ENCODE assay signal across 26 cellular contexts in genomic region chr1:43446881-43447835, GRCh38. TPM values are rescaled to one million over a fixed set of nuclear protein-coding genes. Genes with fewer than 3 reads are reported as not detected.
A peak's percentile ranks its signal among the peaks of the same experiment; 100 is the strongest.
DNase-seq lines count a peak whose midpoint lies in the region; ATAC-seq, FAIRE-seq and TF ChIP-seq lines count a peak whose summit lies in the region.
"Had no signal": no experiment of that assay in that cellular context is flagged by ENCODE, and none has a peak within 500 bp of the region (broad histone marks: within the 10 kb centered on the region; RNA-seq: fewer than 3 reads in every experiment).

No MANE protein-coding gene starts in this region.

- H3K4me1 Mint-ChIP-seq in stimulated activated effector memory CD8-positive, alpha-beta T cell treated with anti-CD3 and anti-CD28 coated beads, Interleukin-12 subunit alpha, Interleukin-12 subunit beta, amount 100 ng/mL, for 72 hours = peaks cover 13% of the 10 kb centered on the region

- no peaks in the 10 kb centered on the region for H3K27me3 ChIP-seq in IMR-90 (ENCODE audit: control insufficient read depth, insufficient read depth, low read length)
- H3K27me3 ChIP-seq: esophagus squamous epithelium, gastroesophageal sphincter, vagina had no signal

- H4K20me1 ChIP-seq in IMR-90 (ENCODE audit: insufficient read depth, low read length) = no peaks in the 10 kb centered on the region; the same call in 1 of the 2 replicates

- no peak overlapping the region for H4K5ac ChIP-seq in IMR-90 (ENCODE audit: low read depth, low read length)

- ATAC-seq in IMR-90 (ENCODE audit: low read depth) (no peak), GM18909 (IDR thresholded peaks at IDR 0.05; ENCODE audit: poor library complexity, unreplicated experiment) (no peak)
- no peak for ATAC-seq in stimulated activated effector memory CD8-positive, alpha-beta T cell treated with anti-CD3 and anti-CD28 coated beads, Interleukin-12 subunit alpha, Interleukin-12 subunit beta, amount 100 ng/mL, for 72 hours
- ATAC-seq: gastroesophageal sphincter; naive thymus-derived CD4-positive, alpha-beta T cell; SK-N-SH treated with all-trans-retinoic acid at 6 μM for 48 hours had no signal

- TF ChIP-seq RAD21 in IMR-90 (IDR thresholded peaks at IDR 0.05; ENCODE audit: low read length) = no peak

- H3K36me3 ChIP-seq in IMR-90 (ENCODE audit: control insufficient read depth, insufficient read depth, low read length) = peaks cover 96% of the 10 kb centered on the region

- FAIRE-seq in H54 (lab: Jason Lieb, UNC) = no peak
- FAIRE-seq: H1 had no signal

- peaks cover 77% of the 10 kb centered on the region for H3K36me3 Mint-ChIP-seq in stimulated activated effector memory CD8-positive, alpha-beta T cell treated with anti-CD3 and anti-CD28 coated beads, Interleukin-12 subunit alpha, Interleukin-12 subunit beta, amount 100 ng/mL, for 72 hours

- H3K79me1 ChIP-seq in IMR-90 (ENCODE audit: low read depth in 1 of 2, low read length in 2 of 2) = peaks cover 7 to 48% of the 10 kb centered on the region in 2 experiments; a peak in 2 of 4 replicates

- H3K4me3 ChIP-seq in IMR-90 (ENCODE audit: insufficient read depth, low read depth, low read length) = no peak overlapping the region
- H3K4me3 ChIP-seq: esophagus squamous epithelium, gastroesophageal sphincter, vagina had no signal

- H4K8ac ChIP-seq in IMR-90 (ENCODE audit: low read depth in 2 of 2, low read length in 2 of 2) = no peak overlapping the region; a peak in 1 of 4 replicates

- CTCF ChIA-PET in IMR-90 (lab: Yijun Ruan, JAX) = no interaction called here

- H2BK5ac ChIP-seq in IMR-90 (ENCODE audit: low read depth, low read length, poor library complexity, severe bottlenecking) = no peak overlapping the region

- POLR2A ChIA-PET in IMR-90 (lab: Charles Lee; ENCODE audit: unreplicated experiment) = no interaction called here

- peaks cover 33% of the 10 kb centered on the region for H3K9me1 ChIP-seq in IMR-90 (ENCODE audit: insufficient read depth, low read length)

- H3K14ac ChIP-seq in IMR-90 (replicated peaks; ENCODE audit: low read depth, low read length) = no peak overlapping the region

- dilution Hi-C loops in IMR-90 (cut with HindIII; ENCODE audit: low sequenced_read_pairs, unreplicated experiment) = no loop called here

- BruUV-seq in IMR-90 (replicated peaks; lab: Mats Ljungman, UMichigan) = no TSS peak

- no peak for TF ChIP-seq CTCF in IMR-90 (conservative IDR thresholded peaks at IDR 0.05; ENCODE audit: low read depth, low read length)

- in situ Hi-C loops in IMR-90 (cut with MboI; ENCODE audit: low sequenced_read_pairs) = no loop called here

- H3K56ac ChIP-seq in IMR-90 (ENCODE audit: extremely low read depth, insufficient read depth, low read length) = no peak overlapping the region

- no peak overlapping the region for H3K4ac ChIP-seq in IMR-90 (ENCODE audit: low read depth, low read length)

- H3K27ac ChIP-seq in IMR-90 (ENCODE audit: insufficient read depth, low read length) = no peak overlapping the region
- H3K27ac ChIP-seq: esophagus squamous epithelium, gastroesophageal sphincter, vagina had no signal

- H3K4me3 Mint-ChIP-seq in stimulated activated effector memory CD8-positive, alpha-beta T cell treated with anti-CD3 and anti-CD28 coated beads, Interleukin-12 subunit alpha, Interleukin-12 subunit beta, amount 100 ng/mL, for 72 hours = no peak overlapping the region
- H3K4me3 Mint-ChIP-seq: activated naive CD8-positive, alpha-beta T cell; naive thymus-derived CD4-positive, alpha-beta T cell had no signal

- intact Hi-C loops in IMR-90 (cut with micrococcal nuclease) = no loop called here

- no peak overlapping the region for H2AFZ ChIP-seq in IMR-90 (replicated peaks; ENCODE audit: low read length, poor library complexity)

- no peak overlapping the region for H2AK5ac ChIP-seq in IMR-90 (ENCODE audit: low read depth, low read length)

- no peak for DNase-seq in H54 (ENCODE audit: insufficient read length, low spot score)
- no peak for DNase-seq in IMR-90
- peak; percentile 51 for DNase-seq in islet precursor cell
- no peak for DNase-seq in stimulated activated effector memory CD8-positive, alpha-beta T cell treated with anti-CD3 and anti-CD28 coated beads, Interleukin-12 subunit alpha, Interleukin-12 subunit beta, amount 100 ng/mL, for 72 hours (ENCODE audit: low spot score in 2 of 2)
- DNase-seq in stimulated activated CD8-positive, alpha-beta memory T cell treated with anti-CD3 and anti-CD28 coated beads, Interleukin-4, amount 100 ng/mL, for 48 hours = no peak
- DNase-seq in NCI-H748 (lab: John Stamatoyannopoulos, UW; ENCODE audit: unreplicated experiment) = no peak
- DNase-seq: activated CD4-positive, alpha-beta T cell treated with anti-CD3 and anti-CD28 coated beads, Interleukin-2, amount 50 U/mL, for 4 hours; activated CD8-positive, alpha-beta memory T cell treated with anti-CD3 and anti-CD28 coated beads, Interleukin-2, amount 50 U/mL, for 4 hours; CD4-positive, CD25-positive, alpha-beta regulatory T cell; effector memory CD4-positive, alpha-beta T cell; esophagus squamous epithelium; KG1; mesenchymal stem cell; MV-4-11; naive thymus-derived CD4-positive, alpha-beta T cell; NCI-H1694; NCI-H2171; NCI-H526 treated with DMSO at 0.1 percent for 48 hours; RPMI8226; stimulated activated CD4-positive, alpha-beta T cell treated with anti-CD3 and anti-CD28 coated beads, Interleukin-12 subunit alpha, Interleukin-12 subunit beta, amount 100 ng/mL, for 4 hours had no signal

- H2BK120ac ChIP-seq in IMR-90 (ENCODE audit: low read depth, low read length) = no peak overlapping the region

- H3K18ac ChIP-seq in IMR-90 (ENCODE audit: low read depth, low read length) = no peak overlapping the region

- no peaks in the 10 kb centered on the region for H3K9me3 Mint-ChIP-seq in stimulated activated effector memory CD8-positive, alpha-beta T cell treated with anti-CD3 and anti-CD28 coated beads, Interleukin-12 subunit alpha, Interleukin-12 subunit beta, amount 100 ng/mL, for 72 hours
- H3K9me3 Mint-ChIP-seq: CD4-positive, CD25-positive, alpha-beta regulatory T cell had no signal

- WGBS in IMR-90 (ENCODE audit: extremely low coverage in 2 of 2, insufficient read length in 1 of 2), 2 experiments = 93% methylated on average over 10 of the region's 19 CpGs; no CpG with 5 or more reads in 1 of the 2 experiments

- peak overlapping the region; percentile 17 for H3K27ac Mint-ChIP-seq in stimulated activated effector memory CD8-positive, alpha-beta T cell treated with anti-CD3 and anti-CD28 coated beads, Interleukin-12 subunit alpha, Interleukin-12 subunit beta, amount 100 ng/mL, for 72 hours
- H3K27ac Mint-ChIP-seq: activated naive CD8-positive, alpha-beta T cell had no signal

- no peak overlapping the region for H3K9ac ChIP-seq in IMR-90 (ENCODE audit: low read depth, low read length)

- peak overlapping the region; percentile 71 for H2AK9ac ChIP-seq in IMR-90 (replicated peaks; ENCODE audit: low read depth, low read length, poor library complexity)

- no peaks in the 10 kb centered on the region for H3K9me3 ChIP-seq in IMR-90 (ENCODE audit: control insufficient read depth, insufficient read depth, low read length)
- H3K9me3 ChIP-seq: esophagus squamous epithelium, gastroesophageal sphincter, vagina had no signal

- H3K4me1 ChIP-seq in IMR-90 (ENCODE audit: control insufficient read depth, insufficient read depth, low read length) = peaks cover 4% of the 10 kb centered on the region; the same call in 1 of the 2 replicates

- TF ChIP-seq POLR2A in H54 (IDR thresholded peaks at IDR 0.05; ENCODE audit: low read depth, low read length) (0 out of 2 replicates have a peak, but pooled peaks have one; percentile 1), IMR-90 (IDR thresholded peaks at IDR 0.05; ENCODE audit: low read depth, low read length) (no peak)

- H2BK20ac ChIP-seq in IMR-90 (ENCODE audit: low read depth, low read length) = no peak overlapping the region

- H2BK15ac ChIP-seq in IMR-90 (ENCODE audit: low read depth, low read length) = no peak overlapping the region

- no peak overlapping the region; the same call in 1 of the 2 replicates for H4K91ac ChIP-seq in IMR-90 (ENCODE audit: insufficient read depth, low read depth, low read length)

- no peak overlapping the region for H3K4me2 ChIP-seq in IMR-90 (ENCODE audit: low read depth, low read length)

- H3K23ac ChIP-seq in IMR-90 (ENCODE audit: low read depth, low read length) = no peak overlapping the region

TF ChIP-seq in IMR-90, 13 proteins besides CTCF, POLR2A, EP300 and RAD21 (continues in another document):
- TF ChIP-seq FOS (IDR thresholded peaks at IDR 0.05; ENCODE audit: low read depth, low read length) = no peak
- no peak for TF ChIP-seq CHD1 (IDR thresholded peaks at IDR 0.05; ENCODE audit: low read depth, low read length)
- TF ChIP-seq BHLHE40 (IDR thresholded peaks at IDR 0.05; ENCODE audit: low read depth, low read length) = no peak
- TF ChIP-seq USF2 (IDR thresholded peaks at IDR 0.05; ENCODE audit: low read depth, low read length) = no peak
- no peak for TF ChIP-seq RCOR1 (IDR thresholded peaks at IDR 0.05; ENCODE audit: insufficient replicate concordance, low read length)
- no peak for TF ChIP-seq MXI1 (IDR thresholded peaks at IDR 0.05; ENCODE audit: borderline replicate concordance, low read depth, low read length)
- TF ChIP-seq RFX5 (IDR thresholded peaks at IDR 0.05; ENCODE audit: low read depth, low read length) = no peak
- no peak for TF ChIP-seq CEBPB (IDR thresholded peaks at IDR 0.05; ENCODE audit: low read depth, low read length)
- no peak for TF ChIP-seq MAFK (IDR thresholded peaks at IDR 0.05; ENCODE audit: low read depth, low read length)
- no peak for TF ChIP-seq MAZ (IDR thresholded peaks at IDR 0.05; ENCODE audit: borderline replicate concordance, low read depth, low read length)

RNA-seq across cellular contexts. Expression of gene HYI, which starts 6.6 kb away (rescaled TPM):
- total RNA-seq in IMR-90 (2012; rRNA removed) = 21.5 and 25.0 TPM in 2 replicates
- polyA plus RNA-seq in IMR-90 (2012; rRNA removed) = 53.7 and 66.7 TPM in 2 replicates
- 46.3 and 63.2 TPM in 2 replicates for polyA plus RNA-seq in IMR-90 (2012; cell fraction: cytosol; rRNA removed)
- polyA plus RNA-seq in IMR-90 (2012; cell fraction: nucleus; rRNA removed; ENCODE audit: low replicate concordance) = 204 and 236 TPM in 2 replicates

RNA-seq across cellular contexts. Expression of gene SZT2, which starts 57.5 kb away (rescaled TPM):
- 9.5 and 9.7 TPM in 2 replicates for total RNA-seq in IMR-90 (2012; rRNA removed)
- 14.3 and 15.7 TPM in 2 replicates for polyA plus RNA-seq in IMR-90 (2012; rRNA removed)
- polyA plus RNA-seq in IMR-90 (2012; cell fraction: cytosol; rRNA removed) = 5.1 and 7.2 TPM in 2 replicates
- 42.3 and 80.6 TPM in 2 replicates for polyA plus RNA-seq in IMR-90 (2012; cell fraction: nucleus; rRNA removed; ENCODE audit: low replicate concordance)

RNA-seq across cellular contexts. Expression of gene MED8, which starts 57.6 kb away (rescaled TPM):
- 114 and 120 TPM in 2 replicates for total RNA-seq in IMR-90 (2012; rRNA removed)
- polyA plus RNA-seq in IMR-90 (2012; rRNA removed) = 53.7 and 61.1 TPM in 2 replicates
- polyA plus RNA-seq in IMR-90 (2012; cell fraction: cytosol; rRNA removed) = 35.0 and 38.5 TPM in 2 replicates
- polyA plus RNA-seq in IMR-90 (2012; cell fraction: nucleus; rRNA removed; ENCODE audit: low replicate concordance) = 37.4 and 89.5 TPM in 2 replicates
